8 cellular contexts compared by ENCODE assay signal in genomic region chr6:2758980-2759379, GRCh38.
"Had no signal": no experiment of that assay in that cellular context is flagged by ENCODE, and none has a peak within 500 bp of the region (broad histone marks: within the 10 kb centered on the region; RNA-seq: fewer than 3 reads in every experiment).

No MANE protein-coding gene starts in this region.

- H3K9ac ChIP-seq: GM23248 had no signal

- H3K4me3 ChIP-seq: GM23248, HAP-1 had no signal

- FAIRE-seq: HTR-8/SVneo had no signal

- H3K27ac ChIP-seq: GM23248 had no signal

- DNase-seq: GM23248, GOT3, H7, HFFc6, IMR-90 had no signal

- ATAC-seq: HCT116 had no signal

- H3K36me3 ChIP-seq: HAP-1 had no signal

- H3K9me3 ChIP-seq: HAP-1 had no signal

- H2AFZ ChIP-seq: GM23248 had no signal
